8 cellular contexts compared by ENCODE assay signal in the genomic region with DNA sequence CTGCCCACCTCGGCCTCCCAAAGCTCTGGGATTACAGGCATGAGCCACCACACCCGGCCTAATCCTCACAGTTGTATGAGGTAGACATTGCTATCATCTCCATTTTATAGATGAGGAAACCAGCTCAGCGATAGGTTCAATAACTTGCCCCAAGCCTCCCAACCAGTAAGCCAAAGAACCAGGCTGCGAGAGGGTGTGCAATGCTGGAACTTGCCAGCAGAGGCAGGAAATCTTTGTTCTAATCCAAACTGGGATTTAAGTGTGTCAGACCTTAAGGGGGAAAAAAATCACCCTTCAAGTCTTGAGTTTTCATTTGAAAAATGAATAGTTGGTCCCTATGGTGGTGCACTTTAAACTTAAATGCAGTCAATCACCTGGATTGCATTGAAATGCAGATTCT. TPM values are rescaled to one million over a fixed set of nuclear protein-coding genes. Genes with fewer than 3 reads are reported as not detected.
A peak's percentile ranks its signal among the peaks of the same experiment; 100 is the strongest.
DNase-seq lines count a peak whose midpoint lies in the region; ATAC-seq and TF ChIP-seq lines count a peak whose summit lies in the region.

No MANE protein-coding gene starts in this region.

- no peak overlapping the region for H3K27ac ChIP-seq in stomach

- 62 to 76% (median 65%) methylated on average over 4 of the region's 4 CpGs for WGBS in stomach, 5 donors

- H3K4me3 Mint-ChIP-seq in activated naive CD4-positive, alpha-beta T cell treated with anti-CD3 and anti-CD28 coated beads, Interleukin-2, amount 10 ng/mL, durations not matched to agents 7 days and 5 days = no peak overlapping the region

- H3K4me1 Mint-ChIP-seq in activated naive CD4-positive, alpha-beta T cell treated with anti-CD3 and anti-CD28 coated beads, Interleukin-2, amount 10 ng/mL, durations not matched to agents 7 days and 5 days = peaks cover 2% of the 10 kb centered on the region

- peak; percentile 42 for DNase-seq in activated naive CD4-positive, alpha-beta T cell treated with anti-CD3 and anti-CD28 coated beads, Interleukin-2, amount 10 ng/mL, durations not matched to agents 7 days and 5 days
- no peak for DNase-seq in activated naive CD4-positive, alpha-beta T cell treated with Interleukin-2 at 50 U/mL for 16 hours
- peak; percentile 70 for DNase-seq in SK-MEL-5 (ENCODE audit: low read depth, low spot score)
- DNase-seq in glomerular visceral epithelial cell (ENCODE audit: extremely low spot score) = peak; percentile 25
- no peak for DNase-seq in stomach
- DNase-seq in inferior parietal cortex (ENCODE audit: extremely low spot score) = no peak

- H3K4me1 ChIP-seq in stomach = peaks cover 0 to 25% (median 4%) of the 10 kb centered on the region in 4 donors

- no peaks in the 10 kb centered on the region for H3K36me3 Mint-ChIP-seq in activated naive CD4-positive, alpha-beta T cell treated with anti-CD3 and anti-CD28 coated beads, Interleukin-2, amount 10 ng/mL, durations not matched to agents 7 days and 5 days

- intact Hi-C loops in stomach (cut with DNase I; ENCODE audit: low total_unique reads) = loop anchor here (5.0 kb wide), 1 partner anchor 264 kb away; no protein-coding TSS in a partner anchor

- ATAC-seq in HG03565 (IDR thresholded peaks at IDR 0.05; ENCODE audit: unreplicated experiment) (no peak), GM21723 (IDR thresholded peaks at IDR 0.05; ENCODE audit: unreplicated experiment) (no peak)

- H3K27me3 Mint-ChIP-seq in activated naive CD4-positive, alpha-beta T cell treated with anti-CD3 and anti-CD28 coated beads, Interleukin-2, amount 10 ng/mL, durations not matched to agents 7 days and 5 days = peaks cover 4% of the 10 kb centered on the region

- H3K9me3 Mint-ChIP-seq in activated naive CD4-positive, alpha-beta T cell treated with anti-CD3 and anti-CD28 coated beads, Interleukin-2, amount 10 ng/mL, durations not matched to agents 7 days and 5 days = no peaks in the 10 kb centered on the region

- no peak overlapping the region for H3K27ac Mint-ChIP-seq in activated naive CD4-positive, alpha-beta T cell treated with anti-CD3 and anti-CD28 coated beads, Interleukin-2, amount 10 ng/mL, durations not matched to agents 7 days and 5 days

- no peaks in the 10 kb centered on the region for H3K9me3 ChIP-seq in stomach

- in situ Hi-C loops in SK-MEL-5 (cut with HindIII; ENCODE audit: low pct_unique_long_range_greater_than_20kb, low sequenced_read_pairs) = no loop called here

- TF ChIP-seq EP300 in stomach (IDR thresholded peaks at IDR 0.05) = no peak

- no peak overlapping the region for H3K4me3 ChIP-seq in stomach

- no peaks in the 10 kb centered on the region for H3K36me3 ChIP-seq in stomach

- TF ChIP-seq CTCF in stomach (IDR thresholded peaks at IDR 0.05) = peak in 5 of 7 experiments; percentile 30 to 62 (median 43)

- CTCF ChIA-PET in activated naive CD4-positive, alpha-beta T cell treated with anti-CD3 and anti-CD28 coated beads, Interleukin-2, amount 10 ng/mL, durations not matched to agents 7 days and 5 days (lab: Charles Lee) = interaction anchor here (0.8 to 3.6 kb wide), 26 partner anchors 10 to 664 kb away, joined by 3 to 32 read pairs (median 4); a partner anchor contains a TSS

- H3K27me3 ChIP-seq in stomach = no peaks in the 10 kb centered on the region

- TF ChIP-seq POLR2A in stomach (IDR thresholded peaks at IDR 0.05) = no peak

RNA-seq across cellular contexts. Expression of a gene that starts 20.1 kb away (rescaled TPM):
- total RNA-seq in SK-MEL-5 (2014; rRNA removed; shearing (Covaris generic)) = 22.4 and 23.7 TPM in 2 replicates
- polyA plus RNA-seq in SK-MEL-5 (2015; cell fraction: cytosol; rRNA removed) = 13.1 and 18.1 TPM in 2 replicates
- polyA plus RNA-seq in SK-MEL-5 (2015; cell fraction: nucleus; rRNA removed) = 6.8 and 8.4 TPM in 2 replicates
- total RNA-seq in stomach = 10 to 100 TPM in 3 of 5 donors, 1 to 10 TPM in 2; 1.8 to 31.6 (median 12.1) TPM
- 1 to 10 TPM; 2.7 to 3.7 (median 3.4) TPM for polyA plus RNA-seq in stomach

Comparison
In these comparisons a context has a peak if more than half of its experiments do, and no peak if none do; other contexts are left out.
1. DNase-seq: peak in activated naive CD4-positive, alpha-beta T cell treated with anti-CD3 and anti-CD28 coated beads, Interleukin-2, amount 10 ng/mL, durations not matched to agents 7 days and 5 days (single experiment), SK-MEL-5 (single experiment) and glomerular visceral epithelial cell (single experiment); none in activated naive CD4-positive, alpha-beta T cell treated with Interleukin-2 at 50 U/mL for 16 hours (single experiment), stomach (single experiment) and inferior parietal cortex (single experiment).